In the genomic region with DNA sequence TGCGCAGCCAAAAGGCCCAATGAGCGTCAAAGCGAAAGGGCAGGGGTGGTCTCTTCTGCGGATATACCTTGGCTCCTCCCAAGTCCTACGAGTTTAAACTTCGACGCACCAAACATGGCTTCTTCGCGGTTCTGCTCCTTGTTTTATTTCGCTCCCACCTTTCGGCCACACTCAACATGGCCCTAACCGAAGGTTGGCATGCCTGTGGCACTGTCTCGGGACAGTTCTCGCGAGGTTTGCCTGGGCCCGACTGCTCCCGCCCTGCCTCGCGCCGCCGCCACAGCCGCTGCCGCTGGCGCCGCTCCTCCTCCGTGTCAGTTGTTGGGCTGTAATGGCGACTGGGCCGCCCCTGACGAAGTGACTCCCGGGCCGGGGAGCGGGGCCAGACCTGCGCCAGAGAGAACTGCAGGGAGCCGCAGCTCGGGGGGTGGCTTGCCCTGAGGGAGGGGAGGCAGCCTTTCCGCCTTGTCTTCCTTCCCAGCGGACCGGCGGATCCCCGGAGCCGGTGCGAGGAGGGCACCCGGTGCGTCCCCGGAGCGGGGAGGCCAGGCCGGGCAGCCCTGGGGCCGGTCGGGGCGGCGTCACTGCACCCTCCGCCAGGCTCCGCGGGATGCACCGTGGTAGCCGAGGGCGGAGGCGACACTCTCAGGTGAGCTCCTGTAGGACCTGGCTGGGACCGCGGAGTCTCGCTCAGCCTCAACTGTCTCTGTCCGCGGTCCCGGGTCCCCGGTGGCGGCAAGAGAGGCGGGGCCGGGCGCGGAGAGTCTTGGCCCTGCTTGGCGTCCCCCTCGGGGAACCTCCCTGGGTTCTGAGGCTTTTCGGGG, we compare ENCODE assay signal across 8 cellular contexts. TPM values are rescaled to one million over a fixed set of nuclear protein-coding genes. Genes with fewer than 3 reads are reported as not detected.
DNase-seq lines count a peak whose midpoint lies in the region; ATAC-seq and TF ChIP-seq lines count a peak whose summit lies in the region.

TSS of gene CEP350 (plus strand) at position 317 of the 824 bp plus-strand sequence. CDS start 31,372 bp downstream, outside the sequence.

- 1% methylated on average over 70 of the region's 73 CpGs for WGBS in prostate gland
- under 1% methylated on average over 73 of the region's 73 CpGs for WGBS in urinary bladder

- no peaks in the 10 kb centered on the region for H3K9me3 ChIP-seq in prostate gland

- no peaks in the 10 kb centered on the region for H3K27me3 ChIP-seq in prostate gland (replicated peaks; ENCODE audit: insufficient read depth)

- peak in 2 of 4 experiments; percentile 11 to 36 for TF ChIP-seq CTCF in prostate gland (IDR thresholded peaks at IDR 0.05)

- H3K4me3 ChIP-seq in prostate gland (peak within 1 kb of the TSS; percentile 91 to 95), urinary bladder (ENCODE audit: low read depth, low read length) (peak within 1 kb of the TSS; percentile 92)

- no peaks in the 10 kb centered on the region for H3K36me3 ChIP-seq in prostate gland
- no peaks in the 10 kb centered on the region for H3K36me3 ChIP-seq in urinary bladder (ENCODE audit: insufficient read depth)

- TF ChIP-seq POLR2A in prostate gland (IDR thresholded peaks at IDR 0.05) = peak; percentile 85

- H3K4me1 ChIP-seq in prostate gland (replicated peaks) (no peaks in the 10 kb centered on the region), urinary bladder (ENCODE audit: insufficient read depth) (no peaks in the 10 kb centered on the region)

- ATAC-seq in GM18499 (IDR thresholded peaks at IDR 0.05; ENCODE audit: insufficient read depth, unreplicated experiment) (peak; percentile 90), HG02943 (IDR thresholded peaks at IDR 0.05; ENCODE audit: low read depth, unreplicated experiment) (peak; percentile 89), left ventricle myocardium superior (peak; percentile 98)

- peak within 1 kb of the TSS; percentile 93 to 96 for H3K27ac ChIP-seq in prostate gland
- peak within 1 kb of the TSS; percentile 94 for H3K27ac ChIP-seq in urinary bladder (ENCODE audit: low read depth)

- intact Hi-C loops in T-helper 2 cell treated with Interferon-gamma antibody and Interleukin-4, amounts not matched to agents 100 ng/mL and 5 ng/mL, for 36 hours (cut with micrococcal nuclease) = loop anchor here (1.0 to 10.0 kb wide), 8 partner anchors 72 to 1130 kb away; partner anchors contain the start of genes ACBD6, AXDND1, FAM20B and IER5
- intact Hi-C loops in left ventricle myocardium superior (cut with micrococcal nuclease) (no loop called here), prostate gland (cut with DNase I) (loop anchor here (2.0 to 10.0 kb wide), 2 partner anchors 78 to 200 kb away; partner anchors contain the start of genes QSOX1 and TOR1AIP2)

- DNase-seq in NCI-H187 treated with DMSO at 0.1 percent for 48 hours (lab: John Stamatoyannopoulos, UW) (peak; percentile 99), anterior cingulate cortex (lab: John Stamatoyannopoulos, UW) (peak; percentile 63 to 98 (median 94)), left ventricle myocardium superior (peak; percentile 99), prostate gland (ENCODE audit: low spot score) (peak; percentile 98)

RNA-seq across cellular contexts. Expression of gene CEP350, which starts in this region (rescaled TPM):
- 51.2 and 51.3 TPM in 2 replicates for total RNA-seq in T-helper 2 cell treated with Interferon-gamma antibody and Interleukin-4, amounts not matched to agents 100 ng/mL and 5 ng/mL, for 36 hours
- 31.7 TPM for total RNA-seq in left ventricle myocardium superior
- total RNA-seq in prostate gland = 10 to 100 TPM; 43.3 to 67.4 TPM
- total RNA-seq in urinary bladder = 110 TPM
- polyA plus RNA-seq in urinary bladder = 13.0 TPM

Comparison
In these comparisons a context has a peak if more than half of its experiments do, and no peak if none do; other contexts are left out.
1. Peak in every context shown above with its lines: DNase-seq, ATAC-seq, H3K4me3 ChIP-seq and H3K27ac ChIP-seq.